23 cellular contexts compared by ENCODE assay signal in genomic region chr3:48881006-48881405, GRCh38. TPM values are rescaled to one million over a fixed set of nuclear protein-coding genes. Genes with fewer than 3 reads are reported as not detected.
A peak's percentile ranks its signal among the peaks of the same experiment; 100 is the strongest.
DNase-seq lines count a peak whose midpoint lies in the region; ATAC-seq and TF ChIP-seq lines count a peak whose summit lies in the region.
"Had no signal": no experiment of that assay in that cellular context is flagged by ENCODE, and none has a peak within 500 bp of the region (broad histone marks: within the 10 kb centered on the region; RNA-seq: fewer than 3 reads in every experiment).

No MANE protein-coding gene starts in this region.

- H3K9me3 ChIP-seq in cardiac muscle cell (ENCODE audit: low read depth) (no peaks in the 10 kb centered on the region), right cardiac atrium (ENCODE audit: control insufficient read depth, low read length) (no peaks in the 10 kb centered on the region)
- H3K9me3 ChIP-seq: A549, BE2C had no signal

- H3K4me3 ChIP-seq in cardiac muscle cell, result no peak overlapping the region
- H3K4me3 ChIP-seq in right cardiac atrium (ENCODE audit: low read length), result no peak overlapping the region
- no peak overlapping the region for H3K4me3 ChIP-seq in GM23338
- H3K4me3 ChIP-seq: A549 had no signal

- H3K9me3 Mint-ChIP-seq in natural killer cell, result no peaks in the 10 kb centered on the region
- no peaks in the 10 kb centered on the region for H3K9me3 Mint-ChIP-seq in natural killer cell treated with Interleukin-12 subunit alpha and Interleukin-12 subunit beta and Interleukin-15 and Interleukin-18, amount 100 ng/mL, for 72 hours
- no peaks in the 10 kb centered on the region; the same call in 2 of the 3 replicates for H3K9me3 Mint-ChIP-seq in GM23338
- H3K9me3 Mint-ChIP-seq: CD4-positive, CD25-positive, alpha-beta regulatory T cell; IgD-negative memory B cell had no signal

- DNase-seq in natural killer cell, result no peak
- DNase-seq in natural killer cell treated with Interleukin-12 subunit alpha and Interleukin-12 subunit beta and Interleukin-15 and Interleukin-18, amount 100 ng/mL, for 72 hours (ENCODE audit: low spot score), result no peak
- no peak for DNase-seq in cardiac muscle cell (ENCODE audit: low read depth in 1 of 2, low spot score in 1 of 2)
- peak in 1 of 3 donors; percentile 25 for DNase-seq in right cardiac atrium
- no peak for DNase-seq in activated CD4-positive, CD25-positive, alpha-beta regulatory T cell (lab: John Stamatoyannopoulos, UW)
- DNase-seq in GM23338 (ENCODE audit: low spot score), result no peak
- DNase-seq in NCI-H226, result no peak
- no peak for DNase-seq in NCI-H187 treated with DMSO at 0.1 percent for 48 hours (lab: John Stamatoyannopoulos, UW)
- DNase-seq: BE2C; CD4-positive, CD25-positive, alpha-beta regulatory T cell; COR-L47; DMS 273 treated with DMSO at 0.1 percent for 48 hours; DMS79 treated with DMSO at 0.1 percent for 48 hours; MV-4-11; NCI-H1105 treated with DMSO at 0.1 percent for 48 hours; NCI-H2081; NCI-H2171 treated with DMSO at 0.1 percent for 48 hours; NCI-H446 treated with DMSO at 0.1 percent for 48 hours; NCI-H526 treated with DMSO at 0.1 percent for 48 hours; PC-3 had no signal

- H3K27ac ChIP-seq in cardiac muscle cell (peak overlapping the region; percentile 73), right cardiac atrium (ENCODE audit: low read length) (peak overlapping the region; percentile 21), GM23338 (ENCODE audit: low read depth) (no peak overlapping the region)
- H3K27ac ChIP-seq: A549, RWPE1 had no signal

- no peaks in the 10 kb centered on the region for H4K20me1 ChIP-seq in GM23338 (replicated peaks; ENCODE audit: insufficient read depth)

- TF ChIP-seq CTCF in natural killer cell (IDR thresholded peaks at IDR 0.05) (no peak), cardiac muscle cell (IDR thresholded peaks at IDR 0.05; ENCODE audit: low read depth, low read length) (no peak), GM23338 (conservative IDR thresholded peaks at IDR 0.05; ENCODE audit: low read depth in 2 of 2) (no peak)

- H3K4me2 ChIP-seq in GM23338, result no peak overlapping the region
- H3K4me2 ChIP-seq: A549 had no signal

- H3K4me1 ChIP-seq in cardiac muscle cell (ENCODE audit: low read depth) (peaks cover 17% of the 10 kb centered on the region), right cardiac atrium (ENCODE audit: control insufficient read depth, insufficient read depth, low read length) (no peaks in the 10 kb centered on the region), GM23338 (ENCODE audit: insufficient read depth) (no peaks in the 10 kb centered on the region)
- H3K4me1 ChIP-seq: BE2C had no signal

- peaks cover 10% of the 10 kb centered on the region for H3K36me3 Mint-ChIP-seq in natural killer cell
- peaks cover 8% of the 10 kb centered on the region for H3K36me3 Mint-ChIP-seq in natural killer cell treated with Interleukin-12 subunit alpha and Interleukin-12 subunit beta and Interleukin-15 and Interleukin-18, amount 100 ng/mL, for 72 hours
- H3K36me3 Mint-ChIP-seq in GM23338 (ENCODE audit: low read depth), result no peaks in the 10 kb centered on the region

- H3K36me3 ChIP-seq in cardiac muscle cell, result no peaks in the 10 kb centered on the region
- H3K36me3 ChIP-seq in GM23338 (ENCODE audit: insufficient read depth), result no peaks in the 10 kb centered on the region
- H3K36me3 ChIP-seq: BE2C had no signal

- no peaks in the 10 kb centered on the region for H3K27me3 Mint-ChIP-seq in natural killer cell (ENCODE audit: low read depth in 2 of 2)
- no peaks in the 10 kb centered on the region for H3K27me3 Mint-ChIP-seq in natural killer cell treated with Interleukin-12 subunit alpha and Interleukin-12 subunit beta and Interleukin-15 and Interleukin-18, amount 100 ng/mL, for 72 hours
- peaks cover 4% of the 10 kb centered on the region for H3K27me3 Mint-ChIP-seq in GM23338 (ENCODE audit: insufficient read depth, low read depth, poor library complexity)
- H3K27me3 Mint-ChIP-seq: CD4-positive, CD25-positive, alpha-beta regulatory T cell; IgD-negative memory B cell had no signal

- ATAC-seq in natural killer cell, result no peak
- ATAC-seq in natural killer cell treated with Interleukin-12 subunit alpha and Interleukin-12 subunit beta and Interleukin-15 and Interleukin-18, amount 100 ng/mL, for 72 hours, result no peak
- peak; percentile 32 to 67 for ATAC-seq in right cardiac atrium
- no peak for ATAC-seq in GM23338
- ATAC-seq: A549, PC-3 had no signal

- intact Hi-C loops in natural killer cell (cut with micrococcal nuclease), result no loop called here
- intact Hi-C loops in right cardiac atrium (cut with DNase I), result no loop called here

- H3K4me1 Mint-ChIP-seq in natural killer cell (peaks cover 26 to 29% of the 10 kb centered on the region in 2 donors), GM23338 (no peaks in the 10 kb centered on the region)
- peaks cover 13 to 23% of the 10 kb centered on the region in 2 donors for H3K4me1 Mint-ChIP-seq in natural killer cell treated with Interleukin-12 subunit alpha and Interleukin-12 subunit beta and Interleukin-15 and Interleukin-18, amount 100 ng/mL, for 72 hours (ENCODE audit: low read depth in 2 of 2)

- H2AFZ ChIP-seq in GM23338, result no peak overlapping the region

- H3K27me3 ChIP-seq in cardiac muscle cell (no peaks in the 10 kb centered on the region), right cardiac atrium (ENCODE audit: control insufficient read depth, insufficient read depth) (no peaks in the 10 kb centered on the region), GM23338 (ENCODE audit: insufficient read depth) (no peaks in the 10 kb centered on the region)
- H3K27me3 ChIP-seq: BE2C had no signal

- H3K4me3 Mint-ChIP-seq in natural killer cell (no peak overlapping the region), GM23338 (no peak overlapping the region)
- H3K4me3 Mint-ChIP-seq in natural killer cell treated with Interleukin-12 subunit alpha and Interleukin-12 subunit beta and Interleukin-15 and Interleukin-18, amount 100 ng/mL, for 72 hours, result no peak overlapping the region
- H3K4me3 Mint-ChIP-seq: CD4-positive, CD25-positive, alpha-beta regulatory T cell; IgD-negative memory B cell had no signal

- H3K79me2 ChIP-seq in GM23338 (replicated peaks; ENCODE audit: insufficient read depth), result no peaks in the 10 kb centered on the region

- H3K9me2 ChIP-seq in GM23338 (ENCODE audit: insufficient read depth), result no peaks in the 10 kb centered on the region

- 60% methylated on average over 3 of the region's 3 CpGs for whole genome bisulfite sequencing in right cardiac atrium

- no peaks in the 10 kb centered on the region for H3F3A ChIP-seq in GM23338 (replicated peaks; ENCODE audit: low read depth)

- H3K27ac Mint-ChIP-seq in natural killer cell (peak overlapping the region; percentile 36 to 55), GM23338 (no peak overlapping the region)
- H3K27ac Mint-ChIP-seq in natural killer cell treated with Interleukin-12 subunit alpha and Interleukin-12 subunit beta and Interleukin-15 and Interleukin-18, amount 100 ng/mL, for 72 hours, result peak overlapping the region in 1 of 2 donors; percentile 20

TF ChIP-seq in GM23338, 12 proteins besides CTCF, POLR2A, EP300 and RAD21 (continues in another document):
- no peak for TF ChIP-seq POLR2AphosphoS5 (IDR thresholded peaks at IDR 0.05; ENCODE audit: low read depth)
- TF ChIP-seq ZNF114 (CRISPR knock-in tag; IDR thresholded peaks at IDR 0.05), result no peak
- TF ChIP-seq ETS1 (IDR thresholded peaks at IDR 0.05), result no peak
- TF ChIP-seq CREB1 (CRISPR knock-in tag; IDR thresholded peaks at IDR 0.05; ENCODE audit: low read depth), result no peak
- TF ChIP-seq EZH2phosphoT487 (IDR thresholded peaks at IDR 0.05; ENCODE audit: unreplicated experiment), result no peak
- no peak for TF ChIP-seq ZNF331 (CRISPR knock-in tag; IDR thresholded peaks at IDR 0.05; ENCODE audit: low read depth)
- no peak for TF ChIP-seq JUNB (IDR thresholded peaks at IDR 0.05; ENCODE audit: unreplicated experiment)
- no peak for TF ChIP-seq STAT1 (IDR thresholded peaks at IDR 0.05; ENCODE audit: unreplicated experiment)
- TF ChIP-seq EZH2 (IDR thresholded peaks at IDR 0.05; ENCODE audit: low read depth, unreplicated experiment), result no peak

RNA-seq across cellular contexts. Expression of gene SLC25A20, which starts 17.7 kb away (rescaled TPM):
- total RNA-seq in natural killer cell, result 10 to 100 TPM; 29.5 to 64.0 (median 48.3) TPM
- total RNA-seq in natural killer cell treated with Interleukin-12 subunit alpha and Interleukin-12 subunit beta and Interleukin-15 and Interleukin-18, amount 100 ng/mL, for 72 hours, result 10 to 100 TPM; 27.8 to 32.5 TPM
- total RNA-seq in cardiac muscle cell, result 20.9 and 25.1 TPM in 2 replicates
- polyA plus RNA-seq in cardiac muscle cell, result 24.0 and 28.2 TPM in 2 replicates
- 10 to 100 TPM; 43.6 to 48.2 (median 45.1) TPM for total RNA-seq in right cardiac atrium
- 57.7 TPM for polyA plus RNA-seq in right cardiac atrium
- total RNA-seq in GM23338 (2014; rRNA removed; shearing (Covaris generic)), result 4.3 and 4.4 TPM in 2 replicates
- 3.0 TPM in 2 replicates for polyA plus RNA-seq in GM23338 (2016; fragmentation: Nextera tagmentation; extraction: Ambion mirVana)

RNA-seq across cellular contexts. Expression of gene PRKAR2A, which starts 33.3 kb away (rescaled TPM):
- total RNA-seq in natural killer cell, result 10 to 100 TPM; 40.5 to 43.5 (median 42.7) TPM
- 10 to 100 TPM; 46.0 to 46.4 TPM for total RNA-seq in natural killer cell treated with Interleukin-12 subunit alpha and Interleukin-12 subunit beta and Interleukin-15 and Interleukin-18, amount 100 ng/mL, for 72 hours
- total RNA-seq in cardiac muscle cell, result 99.0 and 172 TPM in 2 replicates
- polyA plus RNA-seq in cardiac muscle cell, result 15.7 and 21.9 TPM in 2 replicates
- total RNA-seq in right cardiac atrium, result 10 to 100 TPM; 42.9 to 50.5 (median 46.3) TPM
- polyA plus RNA-seq in right cardiac atrium, result 12.1 TPM
- total RNA-seq in GM23338 (2014; rRNA removed; shearing (Covaris generic)), result 25.8 and 30.2 TPM in 2 replicates
- 13.5 and 14.5 TPM in 2 replicates for polyA plus RNA-seq in GM23338 (2016; fragmentation: Nextera tagmentation; extraction: Ambion mirVana)

RNA-seq across cellular contexts. Expression of gene ARIH2, which starts 37.6 kb away (rescaled TPM):
- total RNA-seq in natural killer cell, result 100 to 1,000 TPM; 239 to 291 (median 243) TPM
- total RNA-seq in natural killer cell treated with Interleukin-12 subunit alpha and Interleukin-12 subunit beta and Interleukin-15 and Interleukin-18, amount 100 ng/mL, for 72 hours, result 100 to 1,000 TPM; 141 to 238 TPM
- 89.3 and 116 TPM in 2 replicates for total RNA-seq in cardiac muscle cell
- 78.1 and 78.6 TPM in 2 replicates for polyA plus RNA-seq in cardiac muscle cell
- total RNA-seq in right cardiac atrium, result 100 to 1,000 TPM in 2 of 4 donors, 10 to 100 TPM in 2; 95.5 to 122 (median 103) TPM
- polyA plus RNA-seq in right cardiac atrium, result 62.2 TPM
- 83.0 and 118 TPM in 2 replicates for total RNA-seq in GM23338 (2014; rRNA removed; shearing (Covaris generic))
- 70.3 and 76.4 TPM in 2 replicates for polyA plus RNA-seq in GM23338 (2016; fragmentation: Nextera tagmentation; extraction: Ambion mirVana)

Comparison
In these comparisons a context has a peak if more than half of its experiments do, and no peak if none do; other contexts are left out.
1. ATAC-seq: peak in right cardiac atrium (2 of 2); none in natural killer cell (0 of 3), natural killer cell treated with Interleukin-12 subunit alpha and Interleukin-12 subunit beta and Interleukin-15 and Interleukin-18, amount 100 ng/mL, for 72 hours (0 of 2) and GM23338 (single experiment).